In the genomic region with DNA sequence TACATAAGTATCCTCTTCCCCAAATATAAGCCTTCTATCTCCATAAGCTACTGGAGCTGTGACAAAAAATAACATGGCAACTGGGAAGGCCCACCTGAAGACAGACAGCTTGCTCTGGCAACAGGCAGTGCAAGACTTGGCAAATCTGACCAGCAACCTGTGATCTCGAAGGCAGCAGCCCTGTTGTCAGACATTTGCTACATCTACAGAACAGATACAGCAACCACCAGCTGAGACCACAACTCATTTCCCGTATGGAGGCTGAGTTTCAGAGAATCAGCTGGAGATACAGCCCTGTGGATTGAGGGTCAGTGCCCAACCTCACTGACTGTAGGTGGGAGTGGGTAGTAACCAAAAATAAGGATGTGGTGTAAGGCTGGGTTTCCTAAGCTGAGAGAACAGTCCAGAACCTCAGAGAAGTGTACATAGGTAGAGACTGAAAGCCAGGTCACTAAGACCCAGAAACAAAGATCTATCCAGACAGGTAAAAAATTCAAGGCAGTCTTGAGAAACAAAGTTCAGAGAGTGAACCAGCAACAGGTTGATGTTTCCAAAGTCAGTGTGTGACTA, we compare ENCODE assay signal across 8 cellular contexts. TPM values are rescaled to one million over a fixed set of nuclear protein-coding genes. Genes with fewer than 3 reads are reported as not detected.
DNase-seq lines count a peak whose midpoint lies in the region; ATAC-seq and TF ChIP-seq lines count a peak whose summit lies in the region.
"Not testable (repeated sequence)": the region's sequence is repeated elsewhere in the genome, so short reads cannot be mapped to it uniquely, and the experiment has no call there.

No MANE protein-coding gene starts in this region.

- H3K4me3 ChIP-seq in upper lobe of right lung = not testable (repeated sequence)

- not testable (repeated sequence) for H3K27me3 Mint-ChIP-seq in T-helper 17 cell; activated CD4-positive, alpha-beta T cell treated with anti-CD3 and anti-CD28 coated beads, Interleukin-2, amount 10 ng/mL, durations not matched to agents 7 days and 5 days; activated CD8-positive, alpha-beta memory T cell treated with anti-CD3 and anti-CD28 coated beads, Interleukin-2, amount 10 ng/mL, durations not matched to agents 7 days and 5 days; activated T-helper 17 cell treated with anti-CD3 and anti-CD28 coated beads, Interleukin-2, amount 50 U/mL, for 72 hours; activated naive CD8-positive, alpha-beta T cell treated with anti-CD3 and anti-CD28 coated beads, Interleukin-2, amount 50 U/mL, for 24 hours

- H3K36me3 ChIP-seq in upper lobe of right lung = not testable (repeated sequence)

- intact Hi-C loops in upper lobe of right lung (cut with DNase I) = not testable (repeated sequence)

- not testable (repeated sequence) for H3K4me1 ChIP-seq in upper lobe of right lung

- peak; percentile 28 for ATAC-seq in T-helper 17 cell
- ATAC-seq in activated CD8-positive, alpha-beta memory T cell treated with anti-CD3 and anti-CD28 coated beads, Interleukin-2, amount 10 ng/mL, durations not matched to agents 7 days and 5 days = peak; percentile 73
- ATAC-seq in activated T-helper 17 cell treated with anti-CD3 and anti-CD28 coated beads, Interleukin-2, amount 50 U/mL, for 72 hours (replicated peaks) = peak; percentile 62
- peak; percentile 59 for ATAC-seq in activated naive CD8-positive, alpha-beta T cell treated with anti-CD3 and anti-CD28 coated beads, Interleukin-2, amount 50 U/mL, for 24 hours
- peak; percentile 70 for ATAC-seq in stimulated activated effector memory CD8-positive, alpha-beta T cell treated with anti-CD3 and anti-CD28 coated beads, Interleukin-12 subunit alpha, Interleukin-12 subunit beta, amount 100 ng/mL, for 72 hours
- peak; percentile 28 for ATAC-seq in stimulated activated naive CD8-positive, alpha-beta T cell treated with anti-CD3 and anti-CD28 coated beads, Interleukin-15, Interleukin-2, amounts not matched to agents 100 U/mL and 50 U/mL, for 24 hours
- peak; percentile 40 for ATAC-seq in upper lobe of right lung

- H3K4me1 Mint-ChIP-seq in T-helper 17 cell; activated CD4-positive, alpha-beta T cell treated with anti-CD3 and anti-CD28 coated beads, Interleukin-2, amount 10 ng/mL, durations not matched to agents 7 days and 5 days; activated CD8-positive, alpha-beta memory T cell treated with anti-CD3 and anti-CD28 coated beads, Interleukin-2, amount 10 ng/mL, durations not matched to agents 7 days and 5 days; activated T-helper 17 cell treated with anti-CD3 and anti-CD28 coated beads, Interleukin-2, amount 50 U/mL, for 72 hours; activated naive CD8-positive, alpha-beta T cell treated with anti-CD3 and anti-CD28 coated beads, Interleukin-2, amount 50 U/mL, for 24 hours; stimulated activated effector memory CD8-positive, alpha-beta T cell treated with anti-CD3 and anti-CD28 coated beads, Interleukin-12 subunit alpha, Interleukin-12 subunit beta, amount 100 ng/mL, for 72 hours: not testable (repeated sequence)

- not testable (repeated sequence) for H3K4me3 Mint-ChIP-seq in T-helper 17 cell; activated CD4-positive, alpha-beta T cell treated with anti-CD3 and anti-CD28 coated beads, Interleukin-2, amount 10 ng/mL, durations not matched to agents 7 days and 5 days; activated CD8-positive, alpha-beta memory T cell treated with anti-CD3 and anti-CD28 coated beads, Interleukin-2, amount 10 ng/mL, durations not matched to agents 7 days and 5 days; activated T-helper 17 cell treated with anti-CD3 and anti-CD28 coated beads, Interleukin-2, amount 50 U/mL, for 72 hours; activated naive CD8-positive, alpha-beta T cell treated with anti-CD3 and anti-CD28 coated beads, Interleukin-2, amount 50 U/mL, for 24 hours; stimulated activated effector memory CD8-positive, alpha-beta T cell treated with anti-CD3 and anti-CD28 coated beads, Interleukin-12 subunit alpha, Interleukin-12 subunit beta, amount 100 ng/mL, for 72 hours

- not testable (repeated sequence) for H3K27me3 ChIP-seq in upper lobe of right lung

- H3K27ac Mint-ChIP-seq in T-helper 17 cell; activated CD4-positive, alpha-beta T cell treated with anti-CD3 and anti-CD28 coated beads, Interleukin-2, amount 10 ng/mL, durations not matched to agents 7 days and 5 days; activated CD8-positive, alpha-beta memory T cell treated with anti-CD3 and anti-CD28 coated beads, Interleukin-2, amount 10 ng/mL, durations not matched to agents 7 days and 5 days; activated T-helper 17 cell treated with anti-CD3 and anti-CD28 coated beads, Interleukin-2, amount 50 U/mL, for 72 hours; activated naive CD8-positive, alpha-beta T cell treated with anti-CD3 and anti-CD28 coated beads, Interleukin-2, amount 50 U/mL, for 24 hours; stimulated activated effector memory CD8-positive, alpha-beta T cell treated with anti-CD3 and anti-CD28 coated beads, Interleukin-12 subunit alpha, Interleukin-12 subunit beta, amount 100 ng/mL, for 72 hours: not testable (repeated sequence)

- CTCF ChIA-PET in activated CD4-positive, alpha-beta T cell treated with anti-CD3 and anti-CD28 coated beads, Interleukin-2, amount 10 ng/mL, durations not matched to agents 7 days and 5 days (lab: Charles Lee); activated CD8-positive, alpha-beta memory T cell treated with anti-CD3 and anti-CD28 coated beads, Interleukin-2, amount 10 ng/mL, durations not matched to agents 7 days and 5 days (lab: Charles Lee): not testable (repeated sequence)

- not testable (repeated sequence) for H3K9me3 Mint-ChIP-seq in activated CD4-positive, alpha-beta T cell treated with anti-CD3 and anti-CD28 coated beads, Interleukin-2, amount 10 ng/mL, durations not matched to agents 7 days and 5 days; activated CD8-positive, alpha-beta memory T cell treated with anti-CD3 and anti-CD28 coated beads, Interleukin-2, amount 10 ng/mL, durations not matched to agents 7 days and 5 days (ENCODE audit: low read depth); activated T-helper 17 cell treated with anti-CD3 and anti-CD28 coated beads, Interleukin-2, amount 50 U/mL, for 72 hours; activated naive CD8-positive, alpha-beta T cell treated with anti-CD3 and anti-CD28 coated beads, Interleukin-2, amount 50 U/mL, for 24 hours; stimulated activated effector memory CD8-positive, alpha-beta T cell treated with anti-CD3 and anti-CD28 coated beads, Interleukin-12 subunit alpha, Interleukin-12 subunit beta, amount 100 ng/mL, for 72 hours

- not testable (repeated sequence) for DNase-seq in T-helper 17 cell; activated naive CD8-positive, alpha-beta T cell treated with anti-CD3 and anti-CD28 coated beads, Interleukin-2, amount 50 U/mL, for 24 hours; stimulated activated effector memory CD8-positive, alpha-beta T cell treated with anti-CD3 and anti-CD28 coated beads, Interleukin-12 subunit alpha, Interleukin-12 subunit beta, amount 100 ng/mL, for 72 hours (ENCODE audit: low spot score in 2 of 2)
- DNase-seq in activated CD4-positive, alpha-beta T cell treated with anti-CD3 and anti-CD28 coated beads, Interleukin-2, amount 10 ng/mL, durations not matched to agents 7 days and 5 days = peak; percentile 6
- DNase-seq in activated CD8-positive, alpha-beta memory T cell treated with anti-CD3 and anti-CD28 coated beads, Interleukin-2, amount 10 ng/mL, durations not matched to agents 7 days and 5 days = peak; percentile 45
- peak; percentile 2 for DNase-seq in stimulated activated naive CD8-positive, alpha-beta T cell treated with anti-CD3 and anti-CD28 coated beads, Interleukin-15, Interleukin-2, amounts not matched to agents 100 U/mL and 50 U/mL, for 24 hours
- peak; percentile 13 for DNase-seq in upper lobe of right lung

- not testable (repeated sequence) for H3K27ac ChIP-seq in upper lobe of right lung

- TF ChIP-seq CTCF in upper lobe of right lung (IDR thresholded peaks at IDR 0.05) = not testable (repeated sequence)

- POLR2A ChIA-PET in activated CD4-positive, alpha-beta T cell treated with anti-CD3 and anti-CD28 coated beads, Interleukin-2, amount 10 ng/mL, durations not matched to agents 7 days and 5 days (lab: Charles Lee) = not testable (repeated sequence)

- not testable (repeated sequence) for H3K9me3 ChIP-seq in T-helper 17 cell (ENCODE audit: control insufficient read depth, low read length, poor library complexity, severe bottlenecking); upper lobe of right lung

- H3K36me3 Mint-ChIP-seq in T-helper 17 cell (ENCODE audit: low read depth); activated CD4-positive, alpha-beta T cell treated with anti-CD3 and anti-CD28 coated beads, Interleukin-2, amount 10 ng/mL, durations not matched to agents 7 days and 5 days (ENCODE audit: low read depth); activated CD8-positive, alpha-beta memory T cell treated with anti-CD3 and anti-CD28 coated beads, Interleukin-2, amount 10 ng/mL, durations not matched to agents 7 days and 5 days; activated T-helper 17 cell treated with anti-CD3 and anti-CD28 coated beads, Interleukin-2, amount 50 U/mL, for 72 hours (ENCODE audit: low read depth); activated naive CD8-positive, alpha-beta T cell treated with anti-CD3 and anti-CD28 coated beads, Interleukin-2, amount 50 U/mL, for 24 hours (ENCODE audit: low read depth); stimulated activated effector memory CD8-positive, alpha-beta T cell treated with anti-CD3 and anti-CD28 coated beads, Interleukin-12 subunit alpha, Interleukin-12 subunit beta, amount 100 ng/mL, for 72 hours: not testable (repeated sequence)

RNA-seq across cellular contexts. Expression of gene NOTCH2NLA, which starts 37.4 kb away (rescaled TPM):
- total RNA-seq in T-helper 17 cell (10 to 100 TPM; 34.3 to 40.7 TPM), upper lobe of right lung (41.3 TPM)
- total RNA-seq in activated CD4-positive, alpha-beta T cell treated with anti-CD3 and anti-CD28 coated beads, Interleukin-2, amount 10 ng/mL, durations not matched to agents 7 days and 5 days = 10 to 100 TPM; 31.3 to 35.4 TPM
- total RNA-seq in activated CD8-positive, alpha-beta memory T cell treated with anti-CD3 and anti-CD28 coated beads, Interleukin-2, amount 10 ng/mL, durations not matched to agents 7 days and 5 days = 10 to 100 TPM; 28.8 to 38.9 TPM
- 10 to 100 TPM; 26.3 to 45.1 TPM for total RNA-seq in activated T-helper 17 cell treated with anti-CD3 and anti-CD28 coated beads, Interleukin-2, amount 50 U/mL, for 72 hours
